In the genomic region with DNA sequence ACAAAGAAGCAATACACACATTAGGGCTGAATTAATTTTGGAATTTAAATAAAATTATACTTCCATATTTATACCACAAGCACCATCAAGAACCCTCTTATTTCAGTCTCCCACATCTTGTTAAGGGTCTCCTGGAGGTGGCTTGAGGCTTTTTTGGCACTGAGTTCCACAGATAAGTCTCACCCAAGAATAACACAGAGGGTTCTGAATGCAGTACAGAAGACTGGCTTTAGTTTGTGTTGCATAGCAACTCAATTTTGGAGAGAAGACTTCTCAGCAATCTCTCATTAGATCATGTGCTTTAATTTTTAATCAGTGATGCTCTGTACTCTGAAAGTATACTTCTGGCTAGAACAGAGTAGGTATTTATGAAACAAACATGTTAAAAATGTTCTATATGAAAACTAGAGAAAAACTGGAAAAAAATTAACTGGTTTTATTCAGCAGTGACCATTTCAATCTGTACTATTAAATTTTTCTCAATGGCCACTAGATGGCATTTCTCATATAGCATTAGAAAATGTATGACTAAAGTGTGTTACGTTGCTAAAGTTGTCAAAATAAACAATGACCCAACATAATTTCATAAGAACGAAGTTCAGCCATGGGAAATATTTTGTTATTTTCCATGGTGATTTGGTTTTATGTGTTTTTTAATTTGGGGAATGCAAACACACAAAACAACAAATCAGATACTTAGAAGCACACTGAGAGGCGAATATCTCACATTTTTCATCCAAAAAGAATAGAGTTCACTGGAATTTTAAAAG, we compare ENCODE assay signal across 1 cellular context.
TF ChIP-seq lines count a peak whose summit lies in the region.

No MANE protein-coding gene starts in this region.

TF ChIP-seq in HCT116, 20 proteins besides CTCF, POLR2A, EP300 and RAD21 (continued from another document):
- TF ChIP-seq, protein P1, sequence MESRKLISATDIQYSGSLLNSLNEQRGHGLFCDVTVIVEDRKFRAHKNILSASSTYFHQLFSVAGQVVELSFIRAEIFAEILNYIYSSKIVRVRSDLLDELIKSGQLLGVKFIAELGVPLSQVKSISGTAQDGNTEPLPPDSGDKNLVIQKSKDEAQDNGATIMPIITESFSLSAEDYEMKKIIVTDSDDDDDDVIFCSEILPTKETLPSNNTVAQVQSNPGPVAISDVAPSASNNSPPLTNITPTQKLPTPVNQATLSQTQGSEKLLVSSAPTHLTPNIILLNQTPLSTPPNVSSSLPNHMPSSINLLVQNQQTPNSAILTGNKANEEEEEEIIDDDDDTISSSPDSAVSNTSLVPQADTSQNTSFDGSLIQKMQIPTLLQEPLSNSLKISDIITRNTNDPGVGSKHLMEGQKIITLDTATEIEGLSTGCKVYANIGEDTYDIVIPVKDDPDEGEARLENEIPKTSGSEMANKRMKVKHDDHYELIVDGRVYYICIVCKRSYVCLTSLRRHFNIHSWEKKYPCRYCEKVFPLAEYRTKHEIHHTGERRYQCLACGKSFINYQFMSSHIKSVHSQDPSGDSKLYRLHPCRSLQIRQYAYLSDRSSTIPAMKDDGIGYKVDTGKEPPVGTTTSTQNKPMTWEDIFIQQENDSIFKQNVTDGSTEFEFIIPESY (IDR thresholded peaks at IDR 0.05; ENCODE audit: extremely low read depth, insufficient replicate concordance, low read length), result no peak
- no peak for TF ChIP-seq POLR2AphosphoS5 (IDR thresholded peaks at IDR 0.05; ENCODE audit: low read depth, low read length)
TF ChIP-seq in HCT116: peak in this region for 0.
